In the genomic region with DNA sequence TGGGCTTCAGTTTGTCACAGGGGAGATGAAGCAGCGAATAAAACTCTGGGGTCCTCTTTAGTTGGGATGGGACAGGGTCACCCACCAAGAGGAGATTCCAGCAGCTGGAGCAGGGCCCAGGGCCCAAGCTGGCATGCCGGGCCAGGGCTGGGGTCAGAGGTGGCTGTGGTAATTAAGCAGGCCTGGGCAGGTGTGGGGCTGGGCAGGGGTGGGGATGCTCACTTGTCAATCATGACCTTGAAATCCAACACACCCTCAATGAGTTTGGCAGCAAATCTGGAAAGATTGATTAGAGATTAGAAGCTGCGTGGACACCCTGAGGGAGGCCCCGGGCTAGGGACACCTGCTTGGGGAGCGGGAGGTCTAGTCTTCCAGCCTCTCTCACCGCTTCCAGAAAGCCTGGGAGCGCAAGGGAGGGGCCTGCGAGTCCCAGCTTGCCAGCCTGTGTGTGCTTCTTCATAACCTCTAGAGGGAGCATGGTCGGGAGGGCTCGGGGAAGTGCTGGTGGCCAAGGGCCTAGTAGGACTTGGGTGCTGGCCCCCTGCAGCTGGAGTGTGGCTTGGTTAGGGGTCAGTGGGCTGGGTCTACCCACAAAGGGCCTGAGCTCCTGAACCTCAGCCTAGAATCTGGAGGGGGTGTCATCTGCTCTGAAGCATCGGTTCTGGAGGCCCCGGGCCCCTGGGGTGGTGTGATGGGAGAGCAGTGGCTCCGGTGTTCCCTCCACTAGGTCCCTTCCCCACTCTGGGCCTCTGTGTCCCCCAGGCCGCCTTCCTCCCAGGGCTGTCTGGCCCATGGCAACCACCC, we compare ENCODE assay signal across 8 cellular contexts. TPM values are rescaled to one million over a fixed set of nuclear protein-coding genes. Genes with fewer than 3 reads are reported as not detected.
A peak's percentile ranks its signal among the peaks of the same experiment; 100 is the strongest.
DNase-seq lines count a peak whose midpoint lies in the region; ATAC-seq and TF ChIP-seq lines count a peak whose summit lies in the region.

No MANE protein-coding gene starts in this region.

- CTCF ChIA-PET in activated B cell treated with CpG ODN at 0.5 μM for 24 hours (lab: Charles Lee), result no interaction called here

- H3K27ac ChIP-seq in heart left ventricle (no peak overlapping the region), skeletal muscle tissue (ENCODE audit: low read depth, low read length) (peak overlapping the region; percentile 92)

- H3K36me3 ChIP-seq in heart left ventricle (peaks cover 0 to 37% (median 24%) of the 10 kb centered on the region in 9 donors), skeletal muscle tissue (ENCODE audit: control insufficient read depth in 3 of 3, insufficient read depth in 3 of 3, low read length in 3 of 3) (peaks cover 37 to 51% (median 41%) of the 10 kb centered on the region in 3 donors)

- no peaks in the 10 kb centered on the region for H3K27me3 Mint-ChIP-seq in activated B cell treated with CpG ODN at 0.5 μM for 24 hours

- TF ChIP-seq CTCF in activated B cell treated with CpG ODN at 0.5 μM for 24 hours (IDR thresholded peaks at IDR 0.05), result no peak
- TF ChIP-seq CTCF in heart left ventricle (IDR thresholded peaks at IDR 0.05), result peak; percentile 18 to 59 (median 38)

- 55 to 76% (median 58%) methylated on average over 7 to 14 of the region's 14 CpGs for WGBS in heart left ventricle, 4 donors

- intact Hi-C loops in activated B cell treated with CpG ODN at 0.5 μM for 24 hours (cut with micrococcal nuclease) (no loop called here), heart left ventricle (cut with DNase I) (no loop called here)

- no peaks in the 10 kb centered on the region for H3K4me1 Mint-ChIP-seq in activated B cell treated with CpG ODN at 0.5 μM for 24 hours

- peak overlapping the region; percentile 53 to 55 for H3K27ac Mint-ChIP-seq in activated naive CD4-positive, alpha-beta T cell treated with anti-CD3 and anti-CD28 coated beads, Interleukin-2, amount 50 U/mL, for 72 hours
- no peak overlapping the region for H3K27ac Mint-ChIP-seq in activated B cell treated with CpG ODN at 0.5 μM for 24 hours

- no peaks in the 10 kb centered on the region for H3K9me3 ChIP-seq in heart left ventricle
- H3K9me3 ChIP-seq in skeletal muscle tissue (ENCODE audit: control insufficient read depth in 3 of 3, low read length in 3 of 3), result no peaks in the 10 kb centered on the region

- peak overlapping the region; percentile 54 to 71 (median 62) for H3K9ac ChIP-seq in skeletal muscle tissue (ENCODE audit: low read depth in 1 of 3, low read length in 3 of 3)

- no peaks in the 10 kb centered on the region for H3K36me3 Mint-ChIP-seq in activated naive CD4-positive, alpha-beta T cell treated with anti-CD3 and anti-CD28 coated beads, Interleukin-2, amount 50 U/mL, for 72 hours
- no peaks in the 10 kb centered on the region for H3K36me3 Mint-ChIP-seq in activated B cell treated with CpG ODN at 0.5 μM for 24 hours (ENCODE audit: low read depth)

- H3K27me3 ChIP-seq in heart left ventricle (no peaks in the 10 kb centered on the region), skeletal muscle tissue (ENCODE audit: control insufficient read depth in 3 of 3, insufficient read depth in 3 of 3, low read length in 3 of 3) (no peaks in the 10 kb centered on the region)

- POLR2A ChIA-PET in activated B cell treated with CpG ODN at 0.5 μM for 24 hours (lab: Charles Lee), result interaction anchor here (1.1 kb wide), 1 partner anchor 22 kb away, joined by 3 read pairs; a partner anchor contains a TSS

- H3K9me3 Mint-ChIP-seq in activated naive CD4-positive, alpha-beta T cell treated with anti-CD3 and anti-CD28 coated beads, Interleukin-2, amount 50 U/mL, for 72 hours, result no peaks in the 10 kb centered on the region
- no peaks in the 10 kb centered on the region for H3K9me3 Mint-ChIP-seq in activated B cell treated with CpG ODN at 0.5 μM for 24 hours

- H3K4me1 ChIP-seq in heart left ventricle (peaks cover 0 to 17% (median 0%) of the 10 kb centered on the region in 12 donors), skeletal muscle tissue (ENCODE audit: control insufficient read depth in 3 of 3, insufficient read depth in 3 of 3, low read length in 3 of 3) (peaks cover 27 to 45% (median 39%) of the 10 kb centered on the region in 3 donors)

- no peak for TF ChIP-seq POLR2A in heart left ventricle (IDR thresholded peaks at IDR 0.05)

- no peak for DNase-seq in activated naive CD4-positive, alpha-beta T cell treated with anti-CD3 and anti-CD28 coated beads, Interleukin-2, amount 50 U/mL, for 72 hours (ENCODE audit: low spot score in 2 of 2)
- DNase-seq in activated naive CD4-positive, alpha-beta T cell (lab: John Stamatoyannopoulos, UW), result no peak
- peak; percentile 45 for DNase-seq in NCI-H1105 treated with DMSO at 0.1 percent for 48 hours (lab: John Stamatoyannopoulos, UW)
- DNase-seq in activated B cell treated with CpG ODN at 0.5 μM for 24 hours, result no peak
- DNase-seq in heart left ventricle, result peak in 4 of 5 donors; percentile 33 to 66 (median 50)
- DNase-seq in GDM1 (lab: John Stamatoyannopoulos, UW), result no peak

- no peak overlapping the region for H3K4me3 Mint-ChIP-seq in activated B cell treated with CpG ODN at 0.5 μM for 24 hours

- H3K4me3 ChIP-seq in heart left ventricle (no peak overlapping the region), skeletal muscle tissue (ENCODE audit: low read length in 3 of 3) (peak overlapping the region in 2 of 3 donors; percentile 60 to 65)

- peak in 1 of 2 donors; percentile 66 for ATAC-seq in activated naive CD4-positive, alpha-beta T cell treated with anti-CD3 and anti-CD28 coated beads, Interleukin-2, amount 50 U/mL, for 72 hours
- ATAC-seq in activated B cell treated with CpG ODN at 0.5 μM for 24 hours (ENCODE audit: low read depth) (peak; percentile 65), heart left ventricle (peak; percentile 43 to 69 (median 62)), GM19455 (IDR thresholded peaks at IDR 0.05; ENCODE audit: unreplicated experiment) (no peak)

RNA-seq across cellular contexts. Expression of a gene that starts 7.6 kb away (rescaled TPM):
- total RNA-seq in activated naive CD4-positive, alpha-beta T cell treated with anti-CD3 and anti-CD28 coated beads, Interleukin-2, amount 50 U/mL, for 72 hours, result 10 to 100 TPM; 14.7 to 35.6 TPM
- total RNA-seq in activated B cell treated with CpG ODN at 0.5 μM for 24 hours (6.8 and 8.2 TPM in 2 replicates), heart left ventricle (100 to 1,000 TPM in 2 of 9 donors, 10 to 100 TPM in 7; 50.8 to 126 (median 68.2) TPM), skeletal muscle tissue (27.1 TPM)
- 10 to 100 TPM; 37.0 to 64.7 TPM for polyA plus RNA-seq in heart left ventricle

RNA-seq across cellular contexts. Expression of a gene that starts 8.2 kb away (rescaled TPM):
- total RNA-seq in activated naive CD4-positive, alpha-beta T cell treated with anti-CD3 and anti-CD28 coated beads, Interleukin-2, amount 50 U/mL, for 72 hours, result 100 to 1,000 TPM in 1 of 2 donors, 10 to 100 TPM in 1; 93.1 to 109 TPM
- 65.5 and 67.2 TPM in 2 replicates for total RNA-seq in activated B cell treated with CpG ODN at 0.5 μM for 24 hours
- 100 to 1,000 TPM in 8 of 9 donors, 10 to 100 TPM in 1; 96.0 to 212 (median 172) TPM for total RNA-seq in heart left ventricle
- polyA plus RNA-seq in heart left ventricle, result 100 to 1,000 TPM; 129 to 211 TPM
- 66.8 TPM for total RNA-seq in skeletal muscle tissue

RNA-seq across cellular contexts. Expression of a gene that starts 22.1 kb away (rescaled TPM):
- 10 to 100 TPM; 11.6 to 36.1 TPM for total RNA-seq in activated naive CD4-positive, alpha-beta T cell treated with anti-CD3 and anti-CD28 coated beads, Interleukin-2, amount 50 U/mL, for 72 hours
- total RNA-seq in activated B cell treated with CpG ODN at 0.5 μM for 24 hours, result 10.9 and 11.3 TPM in 2 replicates
- total RNA-seq in heart left ventricle, result 10 to 100 TPM in 1 of 9 donors, 1 to 10 TPM in 8; 3.2 to 10.3 (median 5.8) TPM
- 10 to 100 TPM in 1 of 2 donors, 1 to 10 TPM in 1; 3.0 to 11.5 TPM for polyA plus RNA-seq in heart left ventricle
- 5.2 TPM for total RNA-seq in skeletal muscle tissue

Comparison
In these comparisons a context has a peak if more than half of its experiments do, and no peak if none do; other contexts are left out.
1. DNase-seq: peak in NCI-H1105 treated with DMSO at 0.1 percent for 48 hours (single experiment) and heart left ventricle (4 of 5); none in activated naive CD4-positive, alpha-beta T cell treated with anti-CD3 and anti-CD28 coated beads, Interleukin-2, amount 50 U/mL, for 72 hours (0 of 2), activated naive CD4-positive, alpha-beta T cell (0 of 4), activated B cell treated with CpG ODN at 0.5 μM for 24 hours (single experiment) and GDM1 (single experiment).
2. H3K4me3 ChIP-seq: peak in skeletal muscle tissue (2 of 3); none in heart left ventricle (0 of 12).